ENCODE assay signal across 1 cellular context in genomic region chr17:35587074-35587961, GRCh38.
A peak's percentile ranks its signal among the peaks of the same experiment; 100 is the strongest.
TF ChIP-seq lines count a peak whose summit lies in the region.

TSS of gene AP2B1 (plus strand) at chr17:35587322. CDS start at chr17:35594031, 6,709 bp downstream.

TF ChIP-seq in K562, 482 proteins besides CTCF, POLR2A, EP300 and RAD21 (continued from another document and continues in another):
- TF ChIP-seq ZHX1 (conservative IDR thresholded peaks at IDR 0.05; ENCODE audit: low read length) (peak; percentile 90; the same call in 1 of the 2 replicates), PPARD (CRISPR knock-in tag; IDR thresholded peaks at IDR 0.05) (no peak), CC2D1A (IDR thresholded peaks at IDR 0.05) (0 out of 2 replicates have a peak, but pooled peaks have one; percentile 10), TRIM24 (IDR thresholded peaks at IDR 0.05) (peak in 1 of 2 experiments; percentile 86; a peak in 2 of 4 replicates), RERE (CRISPR knock-in tag; IDR thresholded peaks at IDR 0.05; ENCODE audit: borderline replicate concordance) (no peak), BCL6 (CRISPR knock-in tag; IDR thresholded peaks at IDR 0.05) (no peak), CLOCK (CRISPR knock-in tag; IDR thresholded peaks at IDR 0.05; ENCODE audit: borderline replicate concordance) (no peak), ZNF277 (CRISPR knock-in tag; IDR thresholded peaks at IDR 0.05; ENCODE audit: borderline replicate concordance) (no peak), GMEB1 (CRISPR knock-in tag; IDR thresholded peaks at IDR 0.05) (peak; percentile 79), MYBL2 (IDR thresholded peaks at IDR 0.05; ENCODE audit: low read depth) (0 out of 2 replicates have a peak, but pooled peaks have one; percentile 41), MYBL2 (CRISPR knock-in tag; IDR thresholded peaks at IDR 0.05; ENCODE audit: borderline replicate concordance) (no peak), SMAD2 (IDR thresholded peaks at IDR 0.05; ENCODE audit: low read depth, low read length) (no peak), POLR2AphosphoS5 (IDR thresholded peaks at IDR 0.05; ENCODE audit: control insufficient read depth, insufficient read depth, low read depth, low read length) (peak; percentile 85), CBFA2T3 (IDR thresholded peaks at IDR 0.05) (peak; percentile 31; the same call in 1 of the 2 replicates), SAFB2 (IDR thresholded peaks at IDR 0.05; ENCODE audit: borderline replicate concordance, low read depth, low read length, severe bottlenecking) (no peak), MEF2D (tag; conservative IDR thresholded peaks at IDR 0.05; ENCODE audit: low read depth) (peak; percentile 60; the same call in 1 of the 2 replicates), ZNF124 (CRISPR knock-in tag; IDR thresholded peaks at IDR 0.05) (no peak), DNMT1 (IDR thresholded peaks at IDR 0.05) (no peak), MBD2 (IDR thresholded peaks at IDR 0.05; ENCODE audit: borderline replicate concordance, low read depth) (peak; percentile 91), PHB2 (IDR thresholded peaks at IDR 0.05; ENCODE audit: low read depth) (no peak), E2F1 (CRISPR knock-in tag; IDR thresholded peaks at IDR 0.05) (no peak), ZNF41 (CRISPR knock-in tag; conservative IDR thresholded peaks at IDR 0.05) (no peak), ARID3A (IDR thresholded peaks at IDR 0.05; ENCODE audit: borderline replicate concordance, low read depth, low read length) (no peak), BRD9 (IDR thresholded peaks at IDR 0.05; ENCODE audit: low read depth, partially characterized antibody) (peak; percentile 71), GTF3C2 (IDR thresholded peaks at IDR 0.05; ENCODE audit: borderline replicate concordance, extremely low read depth, insufficient read length) (no peak), HEY1 (CRISPR knock-in tag; IDR thresholded peaks at IDR 0.05; ENCODE audit: borderline replicate concordance) (no peak), JUN (IDR thresholded peaks at IDR 0.05; ENCODE audit: borderline replicate concordance, low read depth, low read length) (peak; percentile 97), JUN (CRISPR knock-in tag; IDR thresholded peaks at IDR 0.05; ENCODE audit: borderline replicate concordance) (0 out of 2 replicates have a peak, but pooled peaks have one; percentile 23), FOXJ2 (tag; IDR thresholded peaks at IDR 0.05) (no peak), ZSCAN29 (IDR thresholded peaks at IDR 0.05) (no peak), NFE2L1 (tag; IDR thresholded peaks at IDR 0.05; ENCODE audit: borderline replicate concordance, low read depth) (no peak), MITF (IDR thresholded peaks at IDR 0.05) (no peak), MXI1 (IDR thresholded peaks at IDR 0.05; ENCODE audit: low read depth, low read length) (no peak), ELF2 (CRISPR knock-in tag; IDR thresholded peaks at IDR 0.05) (peak; percentile 86), SREBF1 (IDR thresholded peaks at IDR 0.05; ENCODE audit: borderline replicate concordance, low read depth, low read length) (no peak; the same call in 1 of the 2 replicates), RBM14 (IDR thresholded peaks at IDR 0.05; ENCODE audit: borderline replicate concordance, insufficient read depth, low read depth, low read length) (no peak), MTA2 (IDR thresholded peaks at IDR 0.05; ENCODE audit: low read depth) (no peak)
